ENCODE assay signal across 23 cellular contexts in genomic region chr5:40911278-40911677, GRCh38. TPM values are rescaled to one million over a fixed set of nuclear protein-coding genes. Genes with fewer than 3 reads are reported as not detected.
DNase-seq lines count a peak whose midpoint lies in the region; ATAC-seq and TF ChIP-seq lines count a peak whose summit lies in the region.
"Had no signal": no experiment of that assay in that cellular context is flagged by ENCODE, and none has a peak within 500 bp of the region (broad histone marks: within the 10 kb centered on the region; RNA-seq: fewer than 3 reads in every experiment).

No MANE protein-coding gene starts in this region.

- intact Hi-C loops in Right ventricle myocardium superior (cut with DNase I) = no loop called here
- intact Hi-C loops in testis (cut with DNase I; ENCODE audit: low total_unique reads) = no loop called here
- intact Hi-C loops in posterior vena cava (cut with DNase I) = no loop called here

- TF ChIP-seq CTCF in testis (IDR thresholded peaks at IDR 0.05) = no peak

- H3K27ac Mint-ChIP-seq in naive thymus-derived CD8-positive, alpha-beta T cell = no peak overlapping the region
- H3K27ac Mint-ChIP-seq: activated T-helper 1 cell treated with anti-CD3 and anti-CD28 coated beads, Interleukin-12 subunit alpha, Interleukin-12 subunit beta, Interleukin-2, Interleukin-4 antibody, amounts not matched to agents 30 ng/mL and 10 ng/mL and 1 ng/mL, durations not matched to agents 14 hours and 24 hours and 36 hours; natural killer cell treated with Interleukin-12 subunit alpha and Interleukin-12 subunit beta and Interleukin-15 and Interleukin-18, amount 100 ng/mL, for 72 hours had no signal

- 43 to 44% methylated on average over 4 of the region's 4 CpGs for WGBS in testis, 2 donors

- peak; percentile 70 for ATAC-seq in Right ventricle myocardium superior (ENCODE audit: poor library complexity)
- no peak for ATAC-seq in naive thymus-derived CD8-positive, alpha-beta T cell
- ATAC-seq: natural killer cell treated with Interleukin-12 subunit alpha and Interleukin-12 subunit beta and Interleukin-15 and Interleukin-18, amount 100 ng/mL, for 72 hours; pancreas had no signal

- no peaks in the 10 kb centered on the region for H3K9me3 ChIP-seq in SK-N-MC (ENCODE audit: low read depth, low read length)
- no peaks in the 10 kb centered on the region for H3K9me3 ChIP-seq in muscle layer of duodenum (ENCODE audit: control insufficient read depth in 1 of 2, low read length in 2 of 2)
- H3K9me3 ChIP-seq in testis = no peaks in the 10 kb centered on the region
- H3K9me3 ChIP-seq: pancreas had no signal

- DNase-seq in SK-N-MC (ENCODE audit: low read depth, low spot score) = no peak
- DNase-seq in Right ventricle myocardium superior = peak; percentile 68
- DNase-seq in testis = no peak
- DNase-seq in HCEC 1CT = no peak
- no peak for DNase-seq in naive thymus-derived CD8-positive, alpha-beta T cell
- no peak for DNase-seq in posterior vena cava (ENCODE audit: low spot score)
- DNase-seq: activated naive CD4-positive, alpha-beta T cell treated with anti-CD3 and anti-CD28 coated beads, Interleukin-2, amount 50 U/mL, for 16 hours; anterior cingulate cortex; C1 segment of cervical spinal cord; Calu3; caudate nucleus; dermis blood vessel endothelial cell; H7; kidney glomerular epithelial cell; NCI-H1092; NCI-H187 treated with DMSO at 0.1 percent for 48 hours; NCI-H526 treated with DMSO at 0.1 percent for 48 hours; pancreas; RPMI8226; T-helper 9 cell had no signal

- H3K27me3 ChIP-seq in muscle layer of duodenum (ENCODE audit: low read depth, low read length) (no peaks in the 10 kb centered on the region), testis (no peaks in the 10 kb centered on the region)
- H3K27me3 ChIP-seq: pancreas had no signal

- no peaks in the 10 kb centered on the region for H3K4me1 Mint-ChIP-seq in naive thymus-derived CD8-positive, alpha-beta T cell

- H3K27ac ChIP-seq in SK-N-MC (peak overlapping the region; percentile 37; the same call in 1 of the 2 replicates), muscle layer of duodenum (ENCODE audit: low read length) (no peak overlapping the region), testis (peak overlapping the region; percentile 71 to 79)
- H3K27ac ChIP-seq: pancreas had no signal

- H3K4me1 ChIP-seq in muscle layer of duodenum (ENCODE audit: control insufficient read depth in 1 of 2, insufficient read depth in 2 of 2, low read length in 2 of 2) = no peaks in the 10 kb centered on the region
- H3K4me1 ChIP-seq in testis = peaks cover 12% of the 10 kb centered on the region

- POLR2A ChIA-PET in naive thymus-derived CD8-positive, alpha-beta T cell (lab: Charles Lee) = no interaction called here

- no peak overlapping the region for H3K9ac ChIP-seq in SK-N-MC (ENCODE audit: insufficient read length)

- H3K27me3 Mint-ChIP-seq in naive thymus-derived CD8-positive, alpha-beta T cell = peaks cover 15 to 47% (median 23%) of the 10 kb centered on the region in 5 donors

- H3K36me3 ChIP-seq in SK-N-MC (ENCODE audit: insufficient read depth, low read length) = no peaks in the 10 kb centered on the region; the same call in 1 of the 2 replicates
- H3K36me3 ChIP-seq in muscle layer of duodenum (ENCODE audit: control insufficient read depth in 1 of 2, insufficient read depth in 2 of 2, low read length in 2 of 2) = no peaks in the 10 kb centered on the region
- H3K36me3 ChIP-seq in testis (ENCODE audit: low read depth, missing control alignments) = no peaks in the 10 kb centered on the region
- H3K36me3 ChIP-seq: pancreas had no signal

- peaks cover 0 to 2% (median 0%) of the 10 kb centered on the region in 9 donors for H3K9me3 Mint-ChIP-seq in naive thymus-derived CD8-positive, alpha-beta T cell
- H3K9me3 Mint-ChIP-seq: activated T-helper 1 cell treated with anti-CD3 and anti-CD28 coated beads, Interleukin-12 subunit alpha, Interleukin-12 subunit beta, Interleukin-2, Interleukin-4 antibody, amounts not matched to agents 30 ng/mL and 10 ng/mL and 1 ng/mL, durations not matched to agents 14 hours and 24 hours and 36 hours; natural killer cell treated with Interleukin-12 subunit alpha and Interleukin-12 subunit beta and Interleukin-15 and Interleukin-18, amount 100 ng/mL, for 72 hours had no signal

- H3K4me3 ChIP-seq in SK-N-MC (peak overlapping the region; percentile 43), muscle layer of duodenum (ENCODE audit: low read depth in 1 of 2, low read length in 2 of 2) (peak overlapping the region; percentile 26 to 50), testis (peak overlapping the region; percentile 6 to 13)

- TF ChIP-seq POLR2A in testis (IDR thresholded peaks at IDR 0.05) = no peak

- H3K4me3 Mint-ChIP-seq in naive thymus-derived CD8-positive, alpha-beta T cell = no peak overlapping the region
- H3K4me3 Mint-ChIP-seq: activated T-helper 1 cell treated with anti-CD3 and anti-CD28 coated beads, Interleukin-12 subunit alpha, Interleukin-12 subunit beta, Interleukin-2, Interleukin-4 antibody, amounts not matched to agents 30 ng/mL and 10 ng/mL and 1 ng/mL, durations not matched to agents 14 hours and 24 hours and 36 hours; natural killer cell treated with Interleukin-12 subunit alpha and Interleukin-12 subunit beta and Interleukin-15 and Interleukin-18, amount 100 ng/mL, for 72 hours had no signal

- no peaks in the 10 kb centered on the region for H3K36me3 Mint-ChIP-seq in naive thymus-derived CD8-positive, alpha-beta T cell
- H3K36me3 Mint-ChIP-seq: natural killer cell treated with Interleukin-12 subunit alpha and Interleukin-12 subunit beta and Interleukin-15 and Interleukin-18, amount 100 ng/mL, for 72 hours had no signal

RNA-seq across cellular contexts. Expression of gene C7, which starts 2.0 kb away (rescaled TPM):
- total RNA-seq in Right ventricle myocardium superior (272 TPM), testis (100 to 1,000 TPM; 147 to 165 TPM), posterior vena cava (100 to 1,000 TPM; 563 to 985 TPM)
- 330 TPM for polyA plus RNA-seq in testis (ENCODE audit: insufficient read depth, low read depth, low replicate concordance)
- total RNA-seq in naive thymus-derived CD8-positive, alpha-beta T cell = not detected
- polyA plus RNA-seq in naive thymus-derived CD8-positive, alpha-beta T cell = under 1 TPM in 1 of 3 donors, not detected in 2; 0.10 TPM
- total RNA-seq: activated T-helper 1 cell treated with anti-CD3 and anti-CD28 coated beads, Interleukin-12 subunit alpha, Interleukin-12 subunit beta, Interleukin-2, Interleukin-4 antibody, amounts not matched to agents 30 ng/mL and 10 ng/mL and 1 ng/mL, durations not matched to agents 14 hours and 24 hours and 36 hours; Calu3; natural killer cell treated with Interleukin-12 subunit alpha and Interleukin-12 subunit beta and Interleukin-15 and Interleukin-18, amount 100 ng/mL, for 72 hours had no signal

Comparison
In these comparisons a context has a peak if more than half of its experiments do, and no peak if none do; other contexts are left out.
1. RNA of gene C7, which starts 2.0 kb away (total RNA-seq): 563 to 985 TPM in posterior vena cava, 272 TPM in Right ventricle myocardium superior (single experiment) and 147 to 165 TPM in testis; not detected in naive thymus-derived CD8-positive, alpha-beta T cell; every median in the first group is over 100 times any median in the second.
2. Peak in every context shown above with its lines, with median percentiles within 50 percentile points of each other: H3K4me3 ChIP-seq.